Comparison of ENCODE assay signal across 29 cellular contexts in genomic region chr17:76967762-76968161, GRCh38.
DNase-seq lines count a peak whose midpoint lies in the region; ATAC-seq and TF ChIP-seq lines count a peak whose summit lies in the region.
"Had no signal": no experiment of that assay in that cellular context is flagged by ENCODE, and none has a peak within 500 bp of the region (broad histone marks: within the 10 kb centered on the region; RNA-seq: fewer than 3 reads in every experiment).

No MANE protein-coding gene starts in this region.

- no peak for DNase-seq in CD4-positive, alpha-beta memory T cell
- DNase-seq in activated T-helper 1 cell treated with anti-CD3 and anti-CD28 coated beads, Interleukin-12 subunit alpha, Interleukin-12 subunit beta, Interleukin-2, Interleukin-4 antibody, amounts not matched to agents 30 ng/mL and 10 ng/mL and 1 ng/mL, durations not matched to agents 14 hours and 24 hours and 36 hours (ENCODE audit: low spot score) = no peak
- DNase-seq in neural crest cell (ENCODE audit: low read depth, low spot score) = no peak
- no peak for DNase-seq in suprapubic skin (ENCODE audit: low spot score in 2 of 2)
- no peak for DNase-seq in HuH-7.5 (ENCODE audit: low spot score)
- DNase-seq: activated naive CD8-positive, alpha-beta T cell treated with anti-CD3 and anti-CD28 coated beads for 36 hours; aorta; Calu3; colonic mucosa; DND-41; effector CD8-positive, alpha-beta T cell; erythroblast; IMR-90; midbrain; NCI-H1092; NCI-H187 treated with DMSO at 0.1 percent for 48 hours; pancreas; retina; stimulated activated CD4-positive, alpha-beta T cell treated with anti-CD3 and anti-CD28 coated beads, Interleukin-2, amount 100 ng/mL, for 24 hours; T-helper 9 cell; transverse colon had no signal

- H3K4me1 ChIP-seq in CD4-positive, alpha-beta memory T cell (ENCODE audit: insufficient read depth, low read length) = peaks cover 11% of the 10 kb centered on the region
- H3K4me1 ChIP-seq in HUES64 (ENCODE audit: insufficient read depth, low read length) (peaks cover 24% of the 10 kb centered on the region), suprapubic skin (peaks cover 16% of the 10 kb centered on the region)

- H3K9ac ChIP-seq in HUES64 (ENCODE audit: low read depth, low read length) = no peak overlapping the region

- H3K9me3 Mint-ChIP-seq in CD4-positive, alpha-beta memory T cell = no peaks in the 10 kb centered on the region
- no peaks in the 10 kb centered on the region for H3K9me3 Mint-ChIP-seq in activated T-helper 1 cell treated with anti-CD3 and anti-CD28 coated beads, Interleukin-12 subunit alpha, Interleukin-12 subunit beta, Interleukin-2, Interleukin-4 antibody, amounts not matched to agents 30 ng/mL and 10 ng/mL and 1 ng/mL, durations not matched to agents 14 hours and 24 hours and 36 hours
- peaks cover 1% of the 10 kb centered on the region for H3K9me3 Mint-ChIP-seq in neural crest cell
- H3K9me3 Mint-ChIP-seq: activated naive CD8-positive, alpha-beta T cell treated with anti-CD3 and anti-CD28 coated beads for 36 hours; natural killer cell treated with Interleukin-12 subunit alpha and Interleukin-12 subunit beta and Interleukin-15 and Interleukin-18, amount 100 ng/mL, for 72 hours had no signal

- H3K4me3 Mint-ChIP-seq in CD4-positive, alpha-beta memory T cell = peak overlapping the region in 5 of 8 donors; percentile 43 to 92 (median 87)
- peak overlapping the region; percentile 71 for H3K4me3 Mint-ChIP-seq in activated T-helper 1 cell treated with anti-CD3 and anti-CD28 coated beads, Interleukin-12 subunit alpha, Interleukin-12 subunit beta, Interleukin-2, Interleukin-4 antibody, amounts not matched to agents 30 ng/mL and 10 ng/mL and 1 ng/mL, durations not matched to agents 14 hours and 24 hours and 36 hours
- peak overlapping the region; percentile 96 for H3K4me3 Mint-ChIP-seq in neural crest cell
- H3K4me3 Mint-ChIP-seq: natural killer cell treated with Interleukin-12 subunit alpha and Interleukin-12 subunit beta and Interleukin-15 and Interleukin-18, amount 100 ng/mL, for 72 hours had no signal

- peak overlapping the region in 3 of 7 donors; percentile 32 to 52 (median 51) for H3K27ac Mint-ChIP-seq in CD4-positive, alpha-beta memory T cell
- no peak overlapping the region for H3K27ac Mint-ChIP-seq in activated T-helper 1 cell treated with anti-CD3 and anti-CD28 coated beads, Interleukin-12 subunit alpha, Interleukin-12 subunit beta, Interleukin-2, Interleukin-4 antibody, amounts not matched to agents 30 ng/mL and 10 ng/mL and 1 ng/mL, durations not matched to agents 14 hours and 24 hours and 36 hours
- H3K27ac Mint-ChIP-seq in neural crest cell (ENCODE audit: unreplicated experiment) = no peak overlapping the region
- H3K27ac Mint-ChIP-seq: activated naive CD8-positive, alpha-beta T cell treated with anti-CD3 and anti-CD28 coated beads for 36 hours; natural killer cell treated with Interleukin-12 subunit alpha and Interleukin-12 subunit beta and Interleukin-15 and Interleukin-18, amount 100 ng/mL, for 72 hours had no signal

- H3K36me3 ChIP-seq in CD4-positive, alpha-beta memory T cell (ENCODE audit: insufficient read depth, low read length) = no peaks in the 10 kb centered on the region
- no peaks in the 10 kb centered on the region for H3K36me3 ChIP-seq in HUES64 (ENCODE audit: insufficient read depth, low read length)
- H3K36me3 ChIP-seq in suprapubic skin = no peaks in the 10 kb centered on the region
- H3K36me3 ChIP-seq: cardiac muscle cell, colonic mucosa, pancreas, transverse colon had no signal

- no peak for TF ChIP-seq EP300 in suprapubic skin (IDR thresholded peaks at IDR 0.05)

- H3K27ac ChIP-seq in CD4-positive, alpha-beta memory T cell (ENCODE audit: low read depth, low read length) = no peak overlapping the region
- H3K27ac ChIP-seq in HUES64 (ENCODE audit: low read depth, low read length) (no peak overlapping the region), suprapubic skin (no peak overlapping the region)
- H3K27ac ChIP-seq: cardiac muscle cell, colonic mucosa, pancreas, RWPE1, SK-N-MC, transverse colon had no signal

- H3K36me3 Mint-ChIP-seq in CD4-positive, alpha-beta memory T cell = no peaks in the 10 kb centered on the region
- H3K36me3 Mint-ChIP-seq in activated T-helper 1 cell treated with anti-CD3 and anti-CD28 coated beads, Interleukin-12 subunit alpha, Interleukin-12 subunit beta, Interleukin-2, Interleukin-4 antibody, amounts not matched to agents 30 ng/mL and 10 ng/mL and 1 ng/mL, durations not matched to agents 14 hours and 24 hours and 36 hours (ENCODE audit: low read depth) = peaks cover 4% of the 10 kb centered on the region
- no peaks in the 10 kb centered on the region for H3K36me3 Mint-ChIP-seq in neural crest cell (ENCODE audit: low read depth)
- H3K36me3 Mint-ChIP-seq: activated naive CD8-positive, alpha-beta T cell treated with anti-CD3 and anti-CD28 coated beads for 36 hours; natural killer cell treated with Interleukin-12 subunit alpha and Interleukin-12 subunit beta and Interleukin-15 and Interleukin-18, amount 100 ng/mL, for 72 hours had no signal

- TF ChIP-seq CTCF in neural crest cell (conservative IDR thresholded peaks at IDR 0.05) (no peak), suprapubic skin (IDR thresholded peaks at IDR 0.05) (no peak)

- POLR2A ChIA-PET in CD4-positive, alpha-beta memory T cell (lab: Charles Lee; ENCODE audit: partially characterized antibody) = interaction anchor here (0.7 to 1.6 kb wide), 2 partner anchors 14 to 22 kb away, joined by 4 read pairs; no protein-coding TSS in a partner anchor

- no peak overlapping the region for H3K4me3 ChIP-seq in CD4-positive, alpha-beta memory T cell (ENCODE audit: low read length in 2 of 2)
- H3K4me3 ChIP-seq in HUES64 (ENCODE audit: low read length) (peak overlapping the region; percentile 61; the same call in 1 of the 2 replicates), suprapubic skin (no peak overlapping the region)
- H3K4me3 ChIP-seq: colonic mucosa, pancreas, SK-N-MC, smooth muscle cell, transverse colon had no signal

- TF ChIP-seq POLR2A in suprapubic skin (IDR thresholded peaks at IDR 0.05) = no peak

- CTCF ChIA-PET in CD4-positive, alpha-beta memory T cell (lab: Charles Lee; ENCODE audit: partially characterized antibody) = interaction anchor here (1.2 kb wide), 1 partner anchor 44 kb away, joined by 3 read pairs; no protein-coding TSS in a partner anchor

- WGBS in HUES64 = 93% methylated on average over 4 of the region's 4 CpGs
- WGBS in suprapubic skin = 87% methylated on average over 4 of the region's 4 CpGs

- ATAC-seq in GM18858 (IDR thresholded peaks at IDR 0.05; ENCODE audit: unreplicated experiment) = no peak
- no peak for ATAC-seq in HG03175 (IDR thresholded peaks at IDR 0.05; ENCODE audit: unreplicated experiment)
- ATAC-seq: natural killer cell treated with Interleukin-12 subunit alpha and Interleukin-12 subunit beta and Interleukin-15 and Interleukin-18, amount 100 ng/mL, for 72 hours; pancreas had no signal

- H3K27me3 ChIP-seq in CD4-positive, alpha-beta memory T cell (ENCODE audit: insufficient read depth, low read length) = no peaks in the 10 kb centered on the region
- H3K27me3 ChIP-seq in HUES64 (ENCODE audit: insufficient read depth, low read length) = no peaks in the 10 kb centered on the region
- H3K27me3 ChIP-seq in suprapubic skin = peaks cover 64% of the 10 kb centered on the region
- H3K27me3 ChIP-seq: cardiac muscle cell had no signal

- intact Hi-C loops in CD4-positive, alpha-beta memory T cell (cut with micrococcal nuclease) = loop anchor here (2.0 kb wide), 1 partner anchor 43 kb away; no protein-coding TSS in a partner anchor
- intact Hi-C loops in activated T-helper 1 cell treated with anti-CD3 and anti-CD28 coated beads, Interleukin-12 subunit alpha, Interleukin-12 subunit beta, Interleukin-2, Interleukin-4 antibody, amounts not matched to agents 30 ng/mL and 10 ng/mL and 1 ng/mL, durations not matched to agents 14 hours and 24 hours and 36 hours (cut with micrococcal nuclease) = loop anchor here (5.0 kb wide), 1 partner anchor 45 kb away; no protein-coding TSS in a partner anchor

- no peaks in the 10 kb centered on the region for H3K9me3 ChIP-seq in CD4-positive, alpha-beta memory T cell (ENCODE audit: control insufficient read depth in 1 of 2, low read length in 2 of 2)
- H3K9me3 ChIP-seq in HUES64 (ENCODE audit: insufficient read depth, low read depth, low read length) = no peaks in the 10 kb centered on the region
- H3K9me3 ChIP-seq in suprapubic skin = no peaks in the 10 kb centered on the region
- H3K9me3 ChIP-seq: colonic mucosa, pancreas, transverse colon had no signal

- peaks cover 6 to 40% (median 18%) of the 10 kb centered on the region in 4 donors for H3K4me1 Mint-ChIP-seq in CD4-positive, alpha-beta memory T cell
- H3K4me1 Mint-ChIP-seq in activated T-helper 1 cell treated with anti-CD3 and anti-CD28 coated beads, Interleukin-12 subunit alpha, Interleukin-12 subunit beta, Interleukin-2, Interleukin-4 antibody, amounts not matched to agents 30 ng/mL and 10 ng/mL and 1 ng/mL, durations not matched to agents 14 hours and 24 hours and 36 hours (ENCODE audit: low read depth) = peaks cover 27% of the 10 kb centered on the region
- peaks cover 21% of the 10 kb centered on the region for H3K4me1 Mint-ChIP-seq in neural crest cell

- peaks cover 2 to 5% of the 10 kb centered on the region in 2 donors for H3K27me3 Mint-ChIP-seq in CD4-positive, alpha-beta memory T cell
- peaks cover 29% of the 10 kb centered on the region for H3K27me3 Mint-ChIP-seq in activated T-helper 1 cell treated with anti-CD3 and anti-CD28 coated beads, Interleukin-12 subunit alpha, Interleukin-12 subunit beta, Interleukin-2, Interleukin-4 antibody, amounts not matched to agents 30 ng/mL and 10 ng/mL and 1 ng/mL, durations not matched to agents 14 hours and 24 hours and 36 hours (ENCODE audit: insufficient read depth)
- no peaks in the 10 kb centered on the region for H3K27me3 Mint-ChIP-seq in neural crest cell (ENCODE audit: low read depth)
- H3K27me3 Mint-ChIP-seq: activated naive CD8-positive, alpha-beta T cell treated with anti-CD3 and anti-CD28 coated beads for 36 hours had no signal
